In the genomic region with DNA sequence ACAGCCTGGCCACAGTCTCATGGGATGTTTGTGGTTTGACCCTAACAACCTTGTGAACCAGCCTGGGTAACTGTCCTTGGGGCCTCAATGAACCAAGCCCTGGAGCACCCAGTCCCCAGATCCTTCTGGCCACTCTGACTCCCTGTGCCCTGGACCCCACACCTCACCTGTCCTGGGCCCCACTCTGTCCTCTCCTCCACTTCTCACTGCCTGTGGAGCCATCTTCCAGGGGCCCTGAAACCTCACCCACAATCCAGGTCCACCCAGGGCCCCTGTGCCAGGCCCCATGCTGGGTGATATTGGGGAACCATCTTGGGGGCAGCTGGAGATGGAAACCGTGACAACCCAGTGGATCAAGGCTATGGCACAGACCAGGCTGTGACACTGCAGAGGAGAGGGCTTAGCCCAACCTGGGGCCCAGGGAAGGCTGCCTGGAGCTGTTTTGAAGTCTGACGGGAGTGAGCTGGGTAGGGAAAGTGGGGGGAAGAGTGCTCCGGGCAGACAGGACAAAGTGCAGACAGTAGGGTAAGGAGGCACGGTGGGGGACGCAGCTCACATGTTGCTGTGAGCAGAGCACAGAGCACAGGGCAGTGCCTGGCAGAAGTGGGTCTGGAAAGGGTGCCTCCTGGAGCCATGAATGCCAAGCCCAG, we compare ENCODE assay signal across 1 cellular context.
TF ChIP-seq lines count a peak whose summit lies in the region.

No MANE protein-coding gene starts in this region.

TF ChIP-seq in H1, 55 proteins besides CTCF, POLR2A, EP300 and RAD21:
- TF ChIP-seq BACH1 (IDR thresholded peaks at IDR 0.05; ENCODE audit: low read length) (no peak), ASH2L (IDR thresholded peaks at IDR 0.05; ENCODE audit: low read length) (no peak), CEBPB (IDR thresholded peaks at IDR 0.05; ENCODE audit: low read depth, low read length) (no peak), YY1 (IDR thresholded peaks at IDR 0.05; ENCODE audit: low read depth, low read length) (no peak), EZH2 (IDR thresholded peaks at IDR 0.05; ENCODE audit: low read depth, low read length, severe bottlenecking) (no peak), TBP (IDR thresholded peaks at IDR 0.05; ENCODE audit: low read depth, low read length) (no peak), FOSL1 (IDR thresholded peaks at IDR 0.05; ENCODE audit: insufficient read depth, low read depth, low read length) (no peak), SUZ12 (IDR thresholded peaks at IDR 0.05; ENCODE audit: low read length) (no peak), NRF1 (IDR thresholded peaks at IDR 0.05; ENCODE audit: low read depth, low read length) (no peak)
- TF ChIP-seq, protein P1, sequence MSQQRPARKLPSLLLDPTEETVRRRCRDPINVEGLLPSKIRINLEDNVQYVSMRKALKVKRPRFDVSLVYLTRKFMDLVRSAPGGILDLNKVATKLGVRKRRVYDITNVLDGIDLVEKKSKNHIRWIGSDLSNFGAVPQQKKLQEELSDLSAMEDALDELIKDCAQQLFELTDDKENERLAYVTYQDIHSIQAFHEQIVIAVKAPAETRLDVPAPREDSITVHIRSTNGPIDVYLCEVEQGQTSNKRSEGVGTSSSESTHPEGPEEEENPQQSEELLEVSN (IDR thresholded peaks at IDR 0.05), result no peak
